Comparison of ENCODE assay signal across 11 cellular contexts in genomic region chr21:36337099-36337509, GRCh38. TPM values are rescaled to one million over a fixed set of nuclear protein-coding genes. Genes with fewer than 3 reads are reported as not detected.
DNase-seq lines count a peak whose midpoint lies in the region; ATAC-seq, FAIRE-seq and TF ChIP-seq lines count a peak whose summit lies in the region.
"Had no signal": no experiment of that assay in that cellular context is flagged by ENCODE, and none has a peak within 500 bp of the region (broad histone marks: within the 10 kb centered on the region; RNA-seq: fewer than 3 reads in every experiment).

No MANE protein-coding gene starts in this region.

- H3K4me1 ChIP-seq in ACC112 (ENCODE audit: control insufficient read depth, insufficient read depth, low read length, unreplicated experiment) (peaks cover 18% of the 10 kb centered on the region), mesenchymal stem cell (ENCODE audit: control insufficient read depth, insufficient read depth, low read depth, low read length) (no peaks in the 10 kb centered on the region)
- H3K4me1 ChIP-seq: BE2C had no signal

- no peak overlapping the region for H3K18ac ChIP-seq in mesenchymal stem cell (ENCODE audit: low read depth in 1 of 2, low read length in 2 of 2)

- no peak for FAIRE-seq in bronchial epithelial cell (lab: Jason Lieb, UNC)

- peak; percentile 41 for DNase-seq in HS-5 (ENCODE audit: low read depth)
- peak; percentile 94 for DNase-seq in bronchial epithelial cell (ENCODE audit: low read depth)
- DNase-seq in mesenchymal stem cell: peak; percentile 37
- DNase-seq in hippocampal formation (lab: John Stamatoyannopoulos, UW): no peak
- DNase-seq in NCI-H146 treated with DMSO at 0.1 percent for 48 hours (lab: John Stamatoyannopoulos, UW; ENCODE audit: unreplicated experiment): no peak
- DNase-seq in GM20000 (ENCODE audit: low spot score): no peak
- DNase-seq: anterior cingulate cortex, BE2C, Peyer's patch had no signal

- no peaks in the 10 kb centered on the region for H3K9me3 ChIP-seq in mesenchymal stem cell (ENCODE audit: control insufficient read depth, low read length)
- H3K9me3 ChIP-seq: BE2C, Peyer's patch had no signal

- WGBS in mesenchymal stem cell: 80% methylated on average over 1 of the region's 3 CpGs

- no peak overlapping the region for H4K8ac ChIP-seq in mesenchymal stem cell (ENCODE audit: low read length)

- no peak overlapping the region for H2AK5ac ChIP-seq in mesenchymal stem cell (ENCODE audit: low read length, severe bottlenecking)

- no peak overlapping the region for H2BK12ac ChIP-seq in mesenchymal stem cell (ENCODE audit: low read length in 2 of 2)

- no peak for ATAC-seq in HG03095 (IDR thresholded peaks at IDR 0.05; ENCODE audit: unreplicated experiment)

- no peak overlapping the region for H3K4ac ChIP-seq in mesenchymal stem cell (ENCODE audit: low read depth in 1 of 2, low read length in 2 of 2)

- H3K9ac ChIP-seq in mesenchymal stem cell (ENCODE audit: low read length): peak overlapping the region; percentile 54

- no peak overlapping the region for H2BK15ac ChIP-seq in mesenchymal stem cell (ENCODE audit: low read depth, poor library complexity, severe bottlenecking)

- no peak overlapping the region for H4K91ac ChIP-seq in mesenchymal stem cell (ENCODE audit: low read length)

- no peak overlapping the region for H3K14ac ChIP-seq in mesenchymal stem cell (ENCODE audit: low read length in 2 of 2)

- H3K27me3 ChIP-seq in ACC112 (ENCODE audit: insufficient read depth, low read length): no peaks in the 10 kb centered on the region
- H3K27me3 ChIP-seq in bronchial epithelial cell (ENCODE audit: control insufficient read depth, insufficient read depth, low read length): no peaks in the 10 kb centered on the region
- H3K27me3 ChIP-seq in mesenchymal stem cell (ENCODE audit: control insufficient read depth in 1 of 2, insufficient read depth in 1 of 2, low read length in 2 of 2): no peaks in the 10 kb centered on the region
- H3K27me3 ChIP-seq: BE2C, Peyer's patch had no signal

- H2AFZ ChIP-seq in ACC112 (ENCODE audit: low read length, unreplicated experiment) (peak overlapping the region; percentile 30), mesenchymal stem cell (ENCODE audit: low read depth, low read length) (no peak overlapping the region)

- TF ChIP-seq CTCF in bronchial epithelial cell (IDR thresholded peaks at IDR 0.05; ENCODE audit: insufficient read depth, low read length, severe bottlenecking) (no peak), GM20000 (IDR thresholded peaks at IDR 0.05; ENCODE audit: extremely low read depth, missing control alignments) (no peak)

- no peak overlapping the region for H3K4me2 ChIP-seq in mesenchymal stem cell (ENCODE audit: low read length, poor library complexity, severe bottlenecking)

- no peak overlapping the region for H3K23ac ChIP-seq in mesenchymal stem cell (ENCODE audit: low read length in 2 of 2)

- peak overlapping the region; percentile 93 for H3K27ac ChIP-seq in ACC112 (ENCODE audit: low read depth, low read length)
- no peak overlapping the region for H3K27ac ChIP-seq in mesenchymal stem cell (ENCODE audit: low read length, poor library complexity, severe bottlenecking)
- H3K27ac ChIP-seq: Peyer's patch had no signal

- H2BK120ac ChIP-seq in mesenchymal stem cell (ENCODE audit: low read depth, low read length): no peak overlapping the region

- no peak overlapping the region for H2BK5ac ChIP-seq in mesenchymal stem cell (ENCODE audit: low read depth, low read length, poor library complexity, severe bottlenecking)

- peaks cover 18% of the 10 kb centered on the region for H3K79me2 ChIP-seq in ACC112 (ENCODE audit: control insufficient read depth, insufficient read depth, low read length, unreplicated experiment)

- peaks cover 33% of the 10 kb centered on the region for H3K36me3 ChIP-seq in ACC112 (ENCODE audit: insufficient read depth, low read length)
- H3K36me3 ChIP-seq in bronchial epithelial cell (ENCODE audit: control insufficient read depth, insufficient read depth, low read length): peaks cover 16% of the 10 kb centered on the region
- peaks cover 20 to 56% of the 10 kb centered on the region in 2 experiments for H3K36me3 ChIP-seq in mesenchymal stem cell (ENCODE audit: control insufficient read depth in 1 of 2, insufficient read depth in 2 of 2, low read depth in 1 of 2, low read length in 2 of 2)

- peaks cover 12% of the 10 kb centered on the region for H3K79me1 ChIP-seq in mesenchymal stem cell (replicated peaks; ENCODE audit: low read length, poor library complexity, severe bottlenecking)

- H3K4me3 ChIP-seq in ACC112 (ENCODE audit: low read depth, low read length) (peak overlapping the region; percentile 38), bronchial epithelial cell (ENCODE audit: low read depth, low read length) (no peak overlapping the region), mesenchymal stem cell (ENCODE audit: insufficient read depth in 1 of 2, low read depth in 1 of 2, low read length in 2 of 2) (no peak overlapping the region)
- H3K4me3 ChIP-seq: Peyer's patch had no signal

RNA-seq across cellular contexts. Expression of gene MORC3, which starts 17.1 kb away (rescaled TPM):
- 54.7 and 60.8 TPM in 2 replicates for total RNA-seq in bronchial epithelial cell
- 11.1 TPM for polyA plus RNA-seq in mesenchymal stem cell (2013, experiment 1 of 2)
- 11.3 TPM for polyA plus RNA-seq in mesenchymal stem cell (2013, experiment 2 of 2)

RNA-seq across cellular contexts. Expression of gene CHAF1B, which starts 48.1 kb away (rescaled TPM):
- 1.1 and 1.3 TPM in 2 replicates for total RNA-seq in bronchial epithelial cell
- 2.4 TPM for polyA plus RNA-seq in mesenchymal stem cell (2013, experiment 1 of 2)
- polyA plus RNA-seq in mesenchymal stem cell (2013, experiment 2 of 2): 2.4 TPM

Comparison
In these comparisons a context has a peak if more than half of its experiments do, and no peak if none do; other contexts are left out.
1. DNase-seq: peak in HS-5 (single experiment), bronchial epithelial cell (single experiment) and mesenchymal stem cell (single experiment); none in hippocampal formation (0 of 2), NCI-H146 treated with DMSO at 0.1 percent for 48 hours (single experiment) and GM20000 (single experiment).